ENCODE assay signal across 8 cellular contexts in the genomic region with DNA sequence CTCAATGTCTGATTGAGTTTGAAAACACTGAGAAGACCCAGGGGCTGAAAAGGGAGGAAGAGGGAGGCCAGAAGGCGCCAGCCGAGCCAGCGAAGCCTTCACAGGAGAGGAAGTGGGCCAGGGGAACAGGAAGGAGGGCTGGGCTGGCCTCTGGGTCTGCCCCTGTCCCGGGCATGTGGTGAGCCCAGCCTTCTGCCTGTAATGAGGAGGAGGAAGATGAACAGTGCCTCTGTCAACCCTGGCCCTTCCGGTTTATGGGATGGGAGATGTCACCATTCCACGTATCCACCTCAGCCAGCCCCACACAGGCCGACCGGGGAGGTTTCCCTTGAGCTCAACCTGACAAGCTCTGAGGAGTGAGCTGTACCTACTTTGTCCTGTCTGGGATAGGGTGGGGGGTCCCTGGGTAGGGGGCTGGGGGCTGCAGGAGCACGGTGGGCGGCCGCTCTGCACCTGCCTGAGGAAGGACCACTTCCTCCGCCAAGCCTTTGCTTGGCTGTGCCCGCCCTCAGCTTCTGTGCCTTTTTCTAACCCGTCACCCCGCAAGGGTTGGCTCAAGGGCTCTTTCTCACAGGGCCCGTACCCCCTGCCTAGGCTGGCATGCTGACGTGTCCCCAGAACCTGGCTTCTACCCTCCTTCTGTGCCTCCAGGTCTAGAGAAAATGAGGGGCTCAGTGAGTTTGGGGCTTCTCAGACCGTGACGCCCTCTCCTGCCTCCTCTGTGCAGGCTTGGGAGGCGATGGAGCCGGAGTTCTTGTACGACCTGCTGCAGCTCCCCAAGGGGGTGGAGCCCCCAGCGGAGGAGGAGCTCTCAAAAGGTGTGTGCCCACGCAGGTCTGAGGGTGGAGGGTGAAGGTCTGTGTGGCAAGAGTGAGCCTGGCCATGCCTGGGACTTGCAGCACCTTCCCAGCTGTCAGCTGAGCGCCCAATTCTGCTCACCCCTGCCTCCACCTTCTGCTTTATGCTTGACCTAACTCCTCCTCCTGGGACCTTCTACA. TPM values are rescaled to one million over a fixed set of nuclear protein-coding genes. Genes with fewer than 3 reads are reported as not detected.
DNase-seq lines count a peak whose midpoint lies in the region; ATAC-seq lines count a peak whose summit lies in the region.

No MANE protein-coding gene starts in this region.

- no peaks in the 10 kb centered on the region for H3K27me3 ChIP-seq in H7 (ENCODE audit: control insufficient read depth, insufficient read depth, low read length)

- no peaks in the 10 kb centered on the region for H3K36me3 ChIP-seq in H7 (replicated peaks; ENCODE audit: control insufficient read depth, insufficient read depth, low read length)

- peaks cover 7% of the 10 kb centered on the region for H3K27me3 Mint-ChIP-seq in activated CD4-positive, alpha-beta T cell treated with anti-CD3 and anti-CD28 coated beads, Interleukin-2, amount 10 ng/mL, durations not matched to agents 24 days and 14 days

- DNase-seq in GM19238 (ENCODE audit: insufficient read length, low spot score), result peak; percentile 43
- peak; percentile 87 for DNase-seq in activated CD4-positive, alpha-beta T cell treated with anti-CD3 and anti-CD28 coated beads, Interleukin-2, amount 10 ng/mL, durations not matched to agents 24 days and 14 days
- peak; percentile 80 for DNase-seq in Right ventricle myocardium superior
- peak; percentile 26 for DNase-seq in stimulated activated CD8-positive, alpha-beta memory T cell treated with anti-CD3 and anti-CD28 coated beads, Interleukin-4, amount 100 ng/mL, for 24 hours (ENCODE audit: low read depth)
- DNase-seq in NCI-H2227 (lab: John Stamatoyannopoulos, UW; ENCODE audit: unreplicated experiment), result no peak
- DNase-seq in NCI-H187 (lab: John Stamatoyannopoulos, UW), result no peak
- no peak for DNase-seq in H7
- DNase-seq in NCI-H2196 (lab: John Stamatoyannopoulos, UW; ENCODE audit: unreplicated experiment), result no peak

- peaks cover 13% of the 10 kb centered on the region for H3K36me3 Mint-ChIP-seq in activated CD4-positive, alpha-beta T cell treated with anti-CD3 and anti-CD28 coated beads, Interleukin-2, amount 10 ng/mL, durations not matched to agents 24 days and 14 days (ENCODE audit: low read depth)

- no peak overlapping the region for H3K4me3 ChIP-seq in H7 (ENCODE audit: insufficient read depth, low read depth, low read length)

- ATAC-seq in Right ventricle myocardium superior (ENCODE audit: poor library complexity), result peak; percentile 76

- no peaks in the 10 kb centered on the region for H3K9me3 Mint-ChIP-seq in activated CD4-positive, alpha-beta T cell treated with anti-CD3 and anti-CD28 coated beads, Interleukin-2, amount 10 ng/mL, durations not matched to agents 24 days and 14 days

- H3K4me3 Mint-ChIP-seq in activated CD4-positive, alpha-beta T cell treated with anti-CD3 and anti-CD28 coated beads, Interleukin-2, amount 10 ng/mL, durations not matched to agents 24 days and 14 days, result peak overlapping the region; percentile 93

- H3K27ac Mint-ChIP-seq in activated CD4-positive, alpha-beta T cell treated with anti-CD3 and anti-CD28 coated beads, Interleukin-2, amount 10 ng/mL, durations not matched to agents 24 days and 14 days, result peak overlapping the region; percentile 96

- peaks cover 21% of the 10 kb centered on the region for H3K4me1 Mint-ChIP-seq in activated CD4-positive, alpha-beta T cell treated with anti-CD3 and anti-CD28 coated beads, Interleukin-2, amount 10 ng/mL, durations not matched to agents 24 days and 14 days

- intact Hi-C loops in activated CD4-positive, alpha-beta T cell treated with anti-CD3 and anti-CD28 coated beads, Interleukin-2, amount 10 ng/mL, durations not matched to agents 24 days and 14 days (cut with micrococcal nuclease), result loop anchor here (1.0 to 10.0 kb wide), 2 partner anchors 8 to 502 kb away; no protein-coding TSS in a partner anchor
- intact Hi-C loops in Right ventricle myocardium superior (cut with DNase I), result no loop called here

RNA-seq across cellular contexts. Expression of a gene that starts 2.2 kb away (rescaled TPM):
- total RNA-seq in activated CD4-positive, alpha-beta T cell treated with anti-CD3 and anti-CD28 coated beads, Interleukin-2, amount 10 ng/mL, durations not matched to agents 24 days and 14 days, result 48.9 and 52.2 TPM in 2 replicates
- total RNA-seq in Right ventricle myocardium superior, result 3.5 TPM
- 0.21 TPM in 1 of 2 replicates, not detected in the other for total RNA-seq in H7 (2014; rRNA removed; shearing (Covaris generic))

Comparison
In these comparisons a context has a peak if more than half of its experiments do, and no peak if none do; other contexts are left out.
1. DNase-seq: peak in GM19238 (single experiment), activated CD4-positive, alpha-beta T cell treated with anti-CD3 and anti-CD28 coated beads, Interleukin-2, amount 10 ng/mL, durations not matched to agents 24 days and 14 days (single experiment), Right ventricle myocardium superior (single experiment) and stimulated activated CD8-positive, alpha-beta memory T cell treated with anti-CD3 and anti-CD28 coated beads, Interleukin-4, amount 100 ng/mL, for 24 hours (single experiment); none in NCI-H2227 (single experiment), NCI-H187 (0 of 2), H7 (single experiment) and NCI-H2196 (single experiment).
2. RNA of a gene that starts 2.2 kb away (total RNA-seq): 48.9 to 52.2 TPM in activated CD4-positive, alpha-beta T cell treated with anti-CD3 and anti-CD28 coated beads, Interleukin-2, amount 10 ng/mL, durations not matched to agents 24 days and 14 days; 3.5 TPM in Right ventricle myocardium superior (single experiment) and 0.21 TPM in H7; every median in the first group is over 10 times any median in the second.